20 cellular contexts compared by ENCODE assay signal in the genomic region with DNA sequence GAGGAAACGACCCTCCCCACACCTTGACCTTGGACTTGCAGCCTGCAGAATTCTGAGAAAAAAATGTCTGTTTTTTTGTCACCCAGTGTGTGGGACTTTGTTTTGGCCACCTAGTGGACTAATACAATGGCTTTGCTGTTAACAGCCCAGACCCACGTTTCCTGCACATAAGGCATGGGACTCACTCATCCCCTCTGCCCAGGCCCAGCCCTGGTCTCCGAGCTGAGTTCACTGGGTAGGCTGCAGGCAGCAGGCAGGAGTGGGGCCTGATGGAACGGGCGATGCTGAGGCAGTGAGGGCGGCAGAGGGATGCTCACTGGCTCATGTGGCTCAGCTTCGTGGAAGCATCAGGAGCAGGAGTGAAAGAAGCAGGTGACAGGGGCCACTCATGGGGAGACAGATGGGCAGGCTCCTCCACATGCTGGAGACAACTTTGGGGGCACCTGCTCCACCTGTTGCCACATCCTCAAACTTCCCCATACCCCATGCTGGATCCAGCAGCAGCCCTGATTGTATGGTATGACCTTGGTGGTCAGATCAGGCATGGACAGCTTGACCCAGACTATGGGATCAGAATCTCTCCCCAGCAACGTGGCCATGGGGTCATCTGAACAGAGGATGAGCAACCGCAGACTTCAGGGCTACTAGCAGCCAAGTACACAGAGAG.
DNase-seq lines count a peak whose midpoint lies in the region; ATAC-seq and TF ChIP-seq lines count a peak whose summit lies in the region.
"Had no signal": no experiment of that assay in that cellular context is flagged by ENCODE, and none has a peak within 500 bp of the region (broad histone marks: within the 10 kb centered on the region; RNA-seq: fewer than 3 reads in every experiment).

No MANE protein-coding gene starts in this region.

- no peak overlapping the region for H4K5ac ChIP-seq in mesendoderm (ENCODE audit: low read length)

- POLR2A ChIA-PET in GM10248 (lab: Yijun Ruan, JAX), result no interaction called here

- no peaks in the 10 kb centered on the region for H3K27me3 ChIP-seq in mesendoderm (ENCODE audit: insufficient read depth, low read length, poor library complexity)
- H3K27me3 ChIP-seq: upper lobe of right lung had no signal

- no peak overlapping the region for H3K23ac ChIP-seq in mesendoderm (ENCODE audit: low read length)

- CTCF ChIA-PET in GM10248 (lab: Yijun Ruan, JAX), result no interaction called here

- no peak overlapping the region for H3K56ac ChIP-seq in mesendoderm (ENCODE audit: low read length)

- TF ChIP-seq CTCF in GM10248 (IDR thresholded peaks at IDR 0.05; ENCODE audit: control extremely low read depth, extremely low read depth, low read depth, missing control alignments) (no peak), astrocyte of the cerebellum (IDR thresholded peaks at IDR 0.05; ENCODE audit: low read depth, low read length, missing control alignments) (peak; percentile 18)

- ATAC-seq in HG02642 (IDR thresholded peaks at IDR 0.05; ENCODE audit: poor library complexity, unreplicated experiment) (no peak), GM19452 (IDR thresholded peaks at IDR 0.05; ENCODE audit: unreplicated experiment) (no peak)
- ATAC-seq: upper lobe of right lung had no signal

- H2BK120ac ChIP-seq in mesendoderm (ENCODE audit: low read depth, low read length), result no peak overlapping the region

- no peak overlapping the region for H2BK15ac ChIP-seq in mesendoderm (replicated peaks; ENCODE audit: low read depth)

- no peak overlapping the region for H4K8ac ChIP-seq in mesendoderm (ENCODE audit: low read depth, low read length)

- no peaks in the 10 kb centered on the region for H3K4me1 ChIP-seq in mesendoderm (ENCODE audit: control insufficient read depth, low read depth, low read length)
- H3K4me1 ChIP-seq: upper lobe of right lung had no signal

- no peak overlapping the region for H3K4ac ChIP-seq in mesendoderm (ENCODE audit: low read depth, low read length)

- DNase-seq in DMS53 (lab: John Stamatoyannopoulos, UW), result peak; percentile 26
- no peak for DNase-seq in DMS53 treated with DMSO at 0.1 percent for 48 hours (lab: John Stamatoyannopoulos, UW; ENCODE audit: unreplicated experiment)
- DNase-seq in GM10248 (ENCODE audit: extremely low spot score), result peak; percentile 1
- DNase-seq in astrocyte of the cerebellum (ENCODE audit: low read depth), result no peak
- peak; percentile 44 for DNase-seq in mesendoderm
- DNase-seq in central memory CD4-positive, alpha-beta T cell, result no peak
- DNase-seq: 8988T; activated CD4-positive, CD25-positive, alpha-beta regulatory T cell; activated naive CD4-positive, alpha-beta T cell; caudate nucleus; DND-41; hypothalamus; mammary epithelial cell; NCI-H1694 treated with DMSO at 0.1 percent for 48 hours; NK-92 treated with Interleukin-12 subunit alpha and Interleukin-12 subunit beta, amount 100 ng/mL, for 24 hours; occipital lobe had no signal

- in situ Hi-C loops in astrocyte of the cerebellum (cut with HindIII; ENCODE audit: low sequenced_read_pairs), result no loop called here

- H3K9ac ChIP-seq in mesendoderm (ENCODE audit: low read length), result no peak overlapping the region

- no peaks in the 10 kb centered on the region for H3K79me2 ChIP-seq in mesendoderm (ENCODE audit: control insufficient read depth, insufficient read depth, low read length)

- no peak overlapping the region for H2AK5ac ChIP-seq in mesendoderm (ENCODE audit: low read length)

- no peaks in the 10 kb centered on the region for H3K79me1 ChIP-seq in mesendoderm (ENCODE audit: low read length)

- no peak overlapping the region for H3K27ac ChIP-seq in mesendoderm (ENCODE audit: low read depth, low read length)
- H3K27ac ChIP-seq: epithelial cell of prostate, upper lobe of right lung had no signal

- no peak overlapping the region for H3K4me2 ChIP-seq in mesendoderm (ENCODE audit: low read length)

- no peaks in the 10 kb centered on the region for H3K36me3 ChIP-seq in mesendoderm (ENCODE audit: control insufficient read depth, insufficient read depth, low read length)
- H3K36me3 ChIP-seq: upper lobe of right lung had no signal

- H3K18ac ChIP-seq in mesendoderm (ENCODE audit: low read length), result no peak overlapping the region

- H2BK5ac ChIP-seq in mesendoderm (ENCODE audit: low read length), result no peak overlapping the region

- H3K4me3 ChIP-seq in astrocyte of the cerebellum (ENCODE audit: low read depth, low read length), result no peak overlapping the region
- no peak overlapping the region for H3K4me3 ChIP-seq in mesendoderm (ENCODE audit: low read length)
- H3K4me3 ChIP-seq: upper lobe of right lung had no signal

- WGBS in mesendoderm (ENCODE audit: extremely low coverage, insufficient coverage, low lambda C conversion rate), result no CpG with 5 or more reads among the region's 9 CpGs

Comparison
In these comparisons a context has a peak if more than half of its experiments do, and no peak if none do; other contexts are left out.
1. DNase-seq: peak in DMS53 (single experiment), GM10248 (single experiment) and mesendoderm (single experiment); none in DMS53 treated with DMSO at 0.1 percent for 48 hours (single experiment), astrocyte of the cerebellum (single experiment) and central memory CD4-positive, alpha-beta T cell (single experiment).